ENCODE assay signal across 28 cellular contexts in the genomic region with DNA sequence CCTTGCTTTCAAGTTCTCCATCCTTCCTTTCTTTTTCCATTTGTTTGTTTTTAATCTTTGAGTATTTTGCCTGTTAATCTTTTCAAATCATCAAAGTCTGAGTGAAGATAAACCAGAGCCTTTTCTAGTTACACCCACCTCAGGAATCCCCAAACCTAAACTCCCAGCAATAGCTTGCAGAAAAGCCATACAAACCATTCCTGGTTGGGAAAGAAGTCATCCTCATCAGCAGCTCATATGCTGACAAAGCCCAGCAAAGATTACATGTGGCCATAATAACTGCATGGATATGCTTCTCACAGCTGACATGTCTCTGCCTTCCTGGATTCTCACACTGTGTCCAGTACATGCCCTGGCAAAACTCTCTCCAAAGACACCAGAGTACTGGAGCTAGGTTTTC.
DNase-seq lines count a peak whose midpoint lies in the region; ATAC-seq and TF ChIP-seq lines count a peak whose summit lies in the region.
"Had no signal": no experiment of that assay in that cellular context is flagged by ENCODE, and none has a peak within 500 bp of the region (broad histone marks: within the 10 kb centered on the region; RNA-seq: fewer than 3 reads in every experiment).

No MANE protein-coding gene starts in this region.

- no peak overlapping the region for H3K4ac ChIP-seq in mesendoderm (ENCODE audit: low read depth, low read length)

- H3K56ac ChIP-seq in mesendoderm (ENCODE audit: low read length) = no peak overlapping the region

- no peak overlapping the region for H2BK5ac ChIP-seq in mesendoderm (ENCODE audit: low read length)

- DNase-seq in AG04450 (ENCODE audit: low read depth, low spot score) (no peak), LHCN-M2 (ENCODE audit: low read depth) (peak; percentile 7), dedifferentiated amniotic fluid mesenchymal stem cell (ENCODE audit: extremely low spot score) (peak; percentile 24), mesendoderm (no peak), dorsolateral prefrontal cortex (no peak), endodermal cell (no peak), NCI-H82 (lab: John Stamatoyannopoulos, UW) (no peak)
- DNase-seq: activated CD4-positive, alpha-beta memory T cell treated with anti-CD3 and anti-CD28 coated beads, Interleukin-2, amount 10 ng/mL, durations not matched to agents 7 days and 5 days; activated CD4-positive, CD25-positive, alpha-beta regulatory T cell treated with anti-CD3 and anti-CD28 coated beads, Interleukin-2, amount 50 U/mL, for 72 hours; activated naive CD4-positive, alpha-beta T cell treated with anti-CD3 and anti-CD28 coated beads, Interleukin-2, amount 50 U/mL, for 16 hours; caudate nucleus; CD4-positive, alpha-beta memory T cell; dermis blood vessel endothelial cell; EL; HCEC 1CT; heart left ventricle; kidney glomerular epithelial cell; NCI-H2107; NCI-H748 treated with DMSO at 0.1 percent for 48 hours; sigmoid colon; stimulated activated naive CD8-positive, alpha-beta T cell treated with anti-CD3 and anti-CD28 coated beads, Interleukin-15, Interleukin-2, amounts not matched to agents 100 U/mL and 50 U/mL, for 24 hours had no signal

- no peak overlapping the region for H3K18ac ChIP-seq in mesendoderm (ENCODE audit: low read length)

- H3K4me3 ChIP-seq in AG04450 (ENCODE audit: low read depth, low read length) (no peak overlapping the region), mesendoderm (ENCODE audit: low read length) (no peak overlapping the region), dorsolateral prefrontal cortex (no peak overlapping the region), endodermal cell (ENCODE audit: low read length) (no peak overlapping the region)
- H3K4me3 ChIP-seq: heart left ventricle, lung, neural progenitor cell, sigmoid colon, SJSA1, vagina had no signal

- H3K36me3 ChIP-seq in mesendoderm (ENCODE audit: control insufficient read depth, insufficient read depth, low read length) (no peaks in the 10 kb centered on the region), endodermal cell (ENCODE audit: control insufficient read depth, insufficient read depth, low read length) (no peaks in the 10 kb centered on the region)
- H3K36me3 ChIP-seq: heart left ventricle, neural progenitor cell, sigmoid colon, SJSA1, vagina had no signal

- no peak overlapping the region for H3K4me2 ChIP-seq in mesendoderm (ENCODE audit: low read length)
- H3K4me2 ChIP-seq: neural progenitor cell had no signal

- H3K9me3 Mint-ChIP-seq in endodermal cell = no peaks in the 10 kb centered on the region
- H3K9me3 Mint-ChIP-seq: activated CD4-positive, alpha-beta memory T cell treated with anti-CD3 and anti-CD28 coated beads, Interleukin-2, amount 10 ng/mL, durations not matched to agents 7 days and 5 days; activated T-helper 17 cell treated with anti-CD3 and anti-CD28 coated beads, Interleukin-2, amount 50 U/mL, for 72 hours; CD4-positive, alpha-beta memory T cell; neural progenitor cell; T-helper 1 cell treated with Interleukin-12 subunit alpha and Interleukin-12 subunit beta and Interleukin-4 antibody, amounts not matched to agents 30 μg/mL and 1 μg/mL, for 36 hours had no signal

- H3K4me1 ChIP-seq in mesendoderm (ENCODE audit: control insufficient read depth, low read depth, low read length) (no peaks in the 10 kb centered on the region), endodermal cell (ENCODE audit: control insufficient read depth, insufficient read depth, low read length) (peaks cover 6% of the 10 kb centered on the region)
- H3K4me1 ChIP-seq: vagina had no signal

- CTCF ChIA-PET in AG04450 (lab: Charles Lee) = interaction anchor here (0.6 to 1.4 kb wide), 2 partner anchors 76 to 129 kb away, joined by 3 to 7 read pairs; no protein-coding TSS in a partner anchor

- H3K27ac Mint-ChIP-seq in endodermal cell = no peak overlapping the region
- H3K27ac Mint-ChIP-seq: activated CD4-positive, alpha-beta memory T cell treated with anti-CD3 and anti-CD28 coated beads, Interleukin-2, amount 10 ng/mL, durations not matched to agents 7 days and 5 days; activated T-helper 17 cell treated with anti-CD3 and anti-CD28 coated beads, Interleukin-2, amount 50 U/mL, for 72 hours; CD4-positive, alpha-beta memory T cell; neural progenitor cell; T-helper 1 cell treated with Interleukin-12 subunit alpha and Interleukin-12 subunit beta and Interleukin-4 antibody, amounts not matched to agents 30 μg/mL and 1 μg/mL, for 36 hours had no signal

- H3K27ac ChIP-seq in AG04450 (ENCODE audit: low read depth, low read length) (peak overlapping the region; percentile 31), mesendoderm (ENCODE audit: low read depth, low read length) (no peak overlapping the region), dorsolateral prefrontal cortex (no peak overlapping the region), endodermal cell (ENCODE audit: low read depth, low read length) (no peak overlapping the region)
- H3K27ac ChIP-seq: heart left ventricle, neural progenitor cell, sigmoid colon, SJSA1, vagina had no signal

- H2BK120ac ChIP-seq in mesendoderm (ENCODE audit: low read depth, low read length) = no peak overlapping the region

- peak overlapping the region; percentile 22 for H2AK5ac ChIP-seq in mesendoderm (ENCODE audit: low read length)

- H2BK15ac ChIP-seq in mesendoderm (replicated peaks; ENCODE audit: low read depth) = no peak overlapping the region

- peak overlapping the region; percentile 35 for H3K23ac ChIP-seq in mesendoderm (ENCODE audit: low read length)

- no peaks in the 10 kb centered on the region for H3K36me3 Mint-ChIP-seq in endodermal cell (ENCODE audit: low read depth)
- H3K36me3 Mint-ChIP-seq: CD4-positive, alpha-beta memory T cell; neural progenitor cell had no signal

- POLR2A ChIA-PET in AG04450 (lab: Yijun Ruan, JAX) = interaction anchor here (0.8 kb wide), 1 partner anchor 133 kb away, joined by 3 read pairs; no protein-coding TSS in a partner anchor

- no peaks in the 10 kb centered on the region for H3K79me1 ChIP-seq in mesendoderm (ENCODE audit: low read length)

- ATAC-seq in HG03439 (IDR thresholded peaks at IDR 0.05; ENCODE audit: unreplicated experiment) = no peak
- ATAC-seq: activated T-helper 17 cell treated with anti-CD3 and anti-CD28 coated beads, Interleukin-2, amount 50 U/mL, for 72 hours; heart left ventricle; stimulated activated naive CD8-positive, alpha-beta T cell treated with anti-CD3 and anti-CD28 coated beads, Interleukin-15, Interleukin-2, amounts not matched to agents 100 U/mL and 50 U/mL, for 24 hours had no signal

- no peak overlapping the region for H4K5ac ChIP-seq in mesendoderm (ENCODE audit: low read length)

- H3K9me3 ChIP-seq in AG04450 (ENCODE audit: control insufficient read depth, insufficient read depth, low read length) = no peaks in the 10 kb centered on the region
- no peaks in the 10 kb centered on the region for H3K9me3 ChIP-seq in endodermal cell (ENCODE audit: control insufficient read depth, low read length)
- H3K9me3 ChIP-seq: heart left ventricle, sigmoid colon, SJSA1, vagina had no signal

- intact Hi-C loops in dorsolateral prefrontal cortex (cut with DNase I) = no loop called here

- no peak overlapping the region for H4K8ac ChIP-seq in mesendoderm (ENCODE audit: low read depth, low read length)

- H3K27me3 ChIP-seq in AG04450 (ENCODE audit: control insufficient read depth, insufficient read depth, low read length) (peaks cover 4% of the 10 kb centered on the region), mesendoderm (ENCODE audit: insufficient read depth, low read length, poor library complexity) (no peaks in the 10 kb centered on the region), dorsolateral prefrontal cortex (no peaks in the 10 kb centered on the region), endodermal cell (ENCODE audit: control insufficient read depth, insufficient read depth, low read length, poor library complexity, severe bottlenecking) (no peaks in the 10 kb centered on the region)
- H3K27me3 ChIP-seq: heart left ventricle, neural progenitor cell, sigmoid colon, SJSA1, vagina had no signal

- H3K79me2 ChIP-seq in mesendoderm (ENCODE audit: control insufficient read depth, insufficient read depth, low read length) = no peaks in the 10 kb centered on the region

- H3K4me3 Mint-ChIP-seq in endodermal cell = no peak overlapping the region
- H3K4me3 Mint-ChIP-seq: activated CD4-positive, alpha-beta memory T cell treated with anti-CD3 and anti-CD28 coated beads, Interleukin-2, amount 10 ng/mL, durations not matched to agents 7 days and 5 days; activated T-helper 17 cell treated with anti-CD3 and anti-CD28 coated beads, Interleukin-2, amount 50 U/mL, for 72 hours; CD4-positive, alpha-beta memory T cell; neural progenitor cell; T-helper 1 cell treated with Interleukin-12 subunit alpha and Interleukin-12 subunit beta and Interleukin-4 antibody, amounts not matched to agents 30 μg/mL and 1 μg/mL, for 36 hours had no signal

- peaks cover 36% of the 10 kb centered on the region for H3K4me1 Mint-ChIP-seq in endodermal cell
- H3K4me1 Mint-ChIP-seq: activated CD4-positive, alpha-beta memory T cell treated with anti-CD3 and anti-CD28 coated beads, Interleukin-2, amount 10 ng/mL, durations not matched to agents 7 days and 5 days; activated T-helper 17 cell treated with anti-CD3 and anti-CD28 coated beads, Interleukin-2, amount 50 U/mL, for 72 hours; CD4-positive, alpha-beta memory T cell had no signal

- TF ChIP-seq CTCF in AG04450 (IDR thresholded peaks at IDR 0.05; ENCODE audit: low read depth, low read length) (no peak), dorsolateral prefrontal cortex (IDR thresholded peaks at IDR 0.05 in 54 of 56, conservative IDR thresholded peaks at IDR 0.05 in 2 of 56; ENCODE audit: low read depth in 1 of 56, partially characterized antibody in 56 of 56) (no peak), endodermal cell (conservative IDR thresholded peaks at IDR 0.05) (no peak)

- H3K9ac ChIP-seq in mesendoderm (ENCODE audit: low read length) (no peak overlapping the region), endodermal cell (ENCODE audit: extremely low read depth, low read length, poor library complexity, severe bottlenecking) (no peak overlapping the region)
- H3K9ac ChIP-seq: neural progenitor cell had no signal

- H3K27me3 Mint-ChIP-seq in endodermal cell (ENCODE audit: insufficient read depth) = peaks cover 10% of the 10 kb centered on the region
- H3K27me3 Mint-ChIP-seq: activated CD4-positive, alpha-beta memory T cell treated with anti-CD3 and anti-CD28 coated beads, Interleukin-2, amount 10 ng/mL, durations not matched to agents 7 days and 5 days; activated T-helper 17 cell treated with anti-CD3 and anti-CD28 coated beads, Interleukin-2, amount 50 U/mL, for 72 hours had no signal

Comparison
In these comparisons a context has a peak if more than half of its experiments do, and no peak if none do; other contexts are left out.
1. DNase-seq: peak in LHCN-M2 (single experiment) and dedifferentiated amniotic fluid mesenchymal stem cell (single experiment); none in AG04450 (single experiment), mesendoderm (single experiment), dorsolateral prefrontal cortex (0 of 10), endodermal cell (single experiment) and NCI-H82 (single experiment).